Comparison of ENCODE assay signal across 9 cellular contexts in genomic region chr2:220885593-220885992, GRCh38.
"Had no signal": no experiment of that assay in that cellular context is flagged by ENCODE, and none has a peak within 500 bp of the region (broad histone marks: within the 10 kb centered on the region; RNA-seq: fewer than 3 reads in every experiment).

No MANE protein-coding gene starts in this region.

- H3K36me3 Mint-ChIP-seq: IgD-negative memory B cell had no signal

- H3K27ac ChIP-seq: HL-60, KMS-11 had no signal

- DNase-seq: IMR-90, KBM-7, KG1 had no signal

- H3K4me3 Mint-ChIP-seq: IgD-negative memory B cell had no signal

- H3K4me3 ChIP-seq: K562 had no signal

- FAIRE-seq: HepG2, HTR-8/SVneo, K562 had no signal

- ATAC-seq: HepG2, K562 had no signal

- H3K4me2 ChIP-seq: KMS-11 had no signal

- H3K9ac ChIP-seq: KMS-11 had no signal
